10 cellular contexts compared by ENCODE assay signal in genomic region chr15:99441871-99442267, GRCh38.
DNase-seq lines count a peak whose midpoint lies in the region; ATAC-seq, FAIRE-seq and TF ChIP-seq lines count a peak whose summit lies in the region.
"Had no signal": no experiment of that assay in that cellular context is flagged by ENCODE, and none has a peak within 500 bp of the region (broad histone marks: within the 10 kb centered on the region; RNA-seq: fewer than 3 reads in every experiment).

No MANE protein-coding gene starts in this region.

- H3K4me1 ChIP-seq in HCT116 (ENCODE audit: control insufficient read depth in 1 of 2, insufficient read depth in 2 of 2, low read length in 2 of 2): peaks cover 13 to 17% of the 10 kb centered on the region in 2 experiments
- H3K4me1 ChIP-seq in adipocyte (ENCODE audit: control insufficient read depth, insufficient read depth, low read length): peaks cover 35% of the 10 kb centered on the region
- peaks cover 20 to 38% (median 32%) of the 10 kb centered on the region in 4 donors for H3K4me1 ChIP-seq in stomach

- no peak for TF ChIP-seq RAD21 in HCT116 (IDR thresholded peaks at IDR 0.05; ENCODE audit: low read depth)

- H2AFZ ChIP-seq in HCT116 (ENCODE audit: low read depth, low read length, poor library complexity, severe bottlenecking): peak overlapping the region; percentile 80

- no peaks in the 10 kb centered on the region for H3K9me2 ChIP-seq in HCT116 (ENCODE audit: insufficient read depth)

- POLR2A ChIA-PET in HCT116 (lab: Charles Lee): no interaction called here

- H3K4me2 ChIP-seq in HCT116 (ENCODE audit: low read length): peak overlapping the region; percentile 58

- 22 to 26% methylated on average over 4 of the region's 4 CpGs for WGBS in lower leg skin, 2 donors
- 52 to 75% (median 64%) methylated on average over 4 of the region's 4 CpGs for WGBS in stomach, 5 donors

- CTCF ChIA-PET in HCT116 (lab: Charles Lee): interaction anchor here (1.1 kb wide), 1 partner anchor 262 kb away, joined by 3 read pairs; no protein-coding TSS in a partner anchor

- H3K27ac ChIP-seq in HCT116 (ENCODE audit: low read depth, low read length) (no peak overlapping the region), stomach (peak overlapping the region; percentile 47 to 74 (median 66))

- ATAC-seq in HCT116: no peak
- ATAC-seq: effector memory CD8-positive, alpha-beta T cell had no signal

- DNase-seq in HCT116 (ENCODE audit: low read depth, low spot score): no peak
- no peak for DNase-seq in adipocyte (ENCODE audit: low read depth)
- DNase-seq in lower leg skin (ENCODE audit: low spot score in 2 of 2): peak; percentile 17 to 84
- peak; percentile 20 for DNase-seq in stomach
- no peak for DNase-seq in frontal cortex (ENCODE audit: low spot score in 2 of 2)
- DNase-seq in occipital lobe (lab: John Stamatoyannopoulos, UW): no peak
- DNase-seq in NCI-H226: no peak
- DNase-seq: activated naive CD4-positive, alpha-beta T cell treated with anti-CD3 and anti-CD28 coated beads, Interleukin-2, amount 50 U/mL, for 16 hours; effector memory CD8-positive, alpha-beta T cell; retina had no signal

- TF ChIP-seq POLR2A in HCT116 (IDR thresholded peaks at IDR 0.05; ENCODE audit: borderline replicate concordance, extremely low read depth, insufficient read depth, insufficient read length) (no peak), lower leg skin (IDR thresholded peaks at IDR 0.05) (no peak), stomach (IDR thresholded peaks at IDR 0.05) (no peak)

- no peak for TF ChIP-seq EP300 in stomach (IDR thresholded peaks at IDR 0.05)

- TF ChIP-seq CTCF in HCT116 (IDR thresholded peaks at IDR 0.05 in 2 of 3, conservative IDR thresholded peaks at IDR 0.05 in 1 of 3; ENCODE audit: borderline replicate concordance in 1 of 3, insufficient read depth in 1 of 3, low read depth in 2 of 3, low read length in 2 of 3): no peak
- no peak for TF ChIP-seq CTCF in lower leg skin (IDR thresholded peaks at IDR 0.05)
- TF ChIP-seq CTCF in stomach (IDR thresholded peaks at IDR 0.05): no peak

- H4K20me1 ChIP-seq in HCT116 (ENCODE audit: insufficient read depth): no peaks in the 10 kb centered on the region

- H3K9me3 ChIP-seq in HCT116 (ENCODE audit: control insufficient read depth in 1 of 2, insufficient read depth in 1 of 2, low read depth in 1 of 2, low read length in 2 of 2) (no peaks in the 10 kb centered on the region), adipocyte (ENCODE audit: control insufficient read depth, low read length) (no peaks in the 10 kb centered on the region), stomach (no peaks in the 10 kb centered on the region)

- H3K4me3 ChIP-seq in HCT116 (replicated peaks in 1 of 2; ENCODE audit: low read depth in 1 of 2, low read length in 2 of 2) (no peak overlapping the region), adipocyte (ENCODE audit: low read length) (peak overlapping the region; percentile 48), lower leg skin (ENCODE audit: low read depth, poor library complexity, severe bottlenecking) (no peak overlapping the region), stomach (no peak overlapping the region)

- no peaks in the 10 kb centered on the region for H3K79me2 ChIP-seq in HCT116 (ENCODE audit: insufficient read depth, low read length)

- BruUV-seq in HCT116 (replicated peaks; lab: Mats Ljungman, UMichigan): no TSS peak

- no peaks in the 10 kb centered on the region for H3K36me3 ChIP-seq in HCT116 (ENCODE audit: control insufficient read depth in 1 of 2, insufficient read depth in 2 of 2, low read length in 2 of 2)
- H3K36me3 ChIP-seq in adipocyte (ENCODE audit: control insufficient read depth, insufficient read depth, low read length, severe bottlenecking): no peaks in the 10 kb centered on the region
- H3K36me3 ChIP-seq in stomach: no peaks in the 10 kb centered on the region

- no peak for FAIRE-seq in frontal cortex (lab: Jason Lieb, UNC)

- H3K27me3 ChIP-seq in HCT116 (ENCODE audit: insufficient read depth, low read length) (no peaks in the 10 kb centered on the region), adipocyte (replicated peaks; ENCODE audit: control insufficient read depth, insufficient read depth, low read length) (no peaks in the 10 kb centered on the region), stomach (no peaks in the 10 kb centered on the region)

- intact Hi-C loops in HCT116 (cut with micrococcal nuclease) (no loop called here), lower leg skin (cut with DNase I; ENCODE audit: low total_unique reads) (no loop called here), stomach (cut with DNase I; ENCODE audit: low total_unique reads) (no loop called here)

- RAD21 ChIA-PET in HCT116 (lab: Charles Lee; ENCODE audit: low non-redundant PET in 1 of 2, low total read pairs in 2 of 2, uncharacterized antibody in 2 of 2, unreplicated experiment in 2 of 2): no interaction called here

- H3K9ac ChIP-seq in HCT116 (ENCODE audit: low read length) (no peak overlapping the region), adipocyte (ENCODE audit: low read length) (peak overlapping the region; percentile 66)

TF ChIP-seq in HCT116, 20 proteins besides CTCF, POLR2A, EP300 and RAD21:
- TF ChIP-seq ELF1 (IDR thresholded peaks at IDR 0.05; ENCODE audit: borderline replicate concordance, low read depth) (no peak), CEBPB (IDR thresholded peaks at IDR 0.05; ENCODE audit: low read depth) (no peak), FOSL1 (IDR thresholded peaks at IDR 0.05; ENCODE audit: low read depth) (no peak), TCF7L2 (IDR thresholded peaks at IDR 0.05; ENCODE audit: borderline replicate concordance, extremely low read depth, insufficient read depth, insufficient read length) (no peak), REST (IDR thresholded peaks at IDR 0.05; ENCODE audit: low read depth) (no peak), CBX3 (IDR thresholded peaks at IDR 0.05; ENCODE audit: low read depth) (no peak), SRF (IDR thresholded peaks at IDR 0.05; ENCODE audit: low read depth) (no peak), JUND (IDR thresholded peaks at IDR 0.05) (no peak), ATF3 (IDR thresholded peaks at IDR 0.05) (no peak)

Comparison
In these comparisons a context has a peak if more than half of its experiments do, and no peak if none do; other contexts are left out.
1. DNase-seq: peak in lower leg skin (2 of 2) and stomach (single experiment); none in HCT116 (single experiment), adipocyte (single experiment), frontal cortex (0 of 2), occipital lobe (single experiment) and NCI-H226 (single experiment).